16 cellular contexts compared by ENCODE assay signal in genomic region chr1:84851839-84852238, GRCh38. TPM values are rescaled to one million over a fixed set of nuclear protein-coding genes. Genes with fewer than 3 reads are reported as not detected.
DNase-seq lines count a peak whose midpoint lies in the region; ATAC-seq and TF ChIP-seq lines count a peak whose summit lies in the region.
"Had no signal": no experiment of that assay in that cellular context is flagged by ENCODE, and none has a peak within 500 bp of the region (broad histone marks: within the 10 kb centered on the region; RNA-seq: fewer than 3 reads in every experiment).

No MANE protein-coding gene starts in this region.

- WGBS in esophagus muscularis mucosa, result 88% methylated on average over 8 of the region's 8 CpGs
- no CpG with 5 or more reads among the region's 8 CpGs for WGBS in trophoblast cell (ENCODE audit: extremely low coverage, insufficient coverage, insufficient read length)

- no peak overlapping the region for H2BK5ac ChIP-seq in trophoblast cell (ENCODE audit: low read depth, low read length, poor library complexity)

- H3K4me2 ChIP-seq in trophoblast cell (ENCODE audit: low read length), result no peak overlapping the region

- H2AFZ ChIP-seq in trophoblast cell (ENCODE audit: insufficient read depth, low read length, poor library complexity), result no peak overlapping the region

- H3K27ac Mint-ChIP-seq in activated naive CD4-positive, alpha-beta T cell treated with anti-CD3 and anti-CD28 coated beads, Interleukin-2, amount 50 U/mL, for 72 hours, result no peak overlapping the region
- H3K27ac Mint-ChIP-seq: activated B cell treated with CpG ODN at 0.5 μM for 24 hours had no signal

- no peak overlapping the region for H3K9ac ChIP-seq in trophoblast cell (ENCODE audit: low read length)

- no peak overlapping the region for H4K8ac ChIP-seq in trophoblast cell (ENCODE audit: low read depth, low read length)

- H3K4me1 ChIP-seq in esophagus muscularis mucosa, result peaks cover 0 to 10% (median 6%) of the 10 kb centered on the region in 4 donors
- peaks cover 5 to 9% of the 10 kb centered on the region in 2 experiments for H3K4me1 ChIP-seq in trophoblast cell (ENCODE audit: control insufficient read depth in 1 of 2, insufficient read depth in 2 of 2, low read length in 2 of 2)
- no peaks in the 10 kb centered on the region for H3K4me1 ChIP-seq in gastrocnemius medialis

- H3K4me3 ChIP-seq in esophagus muscularis mucosa (no peak overlapping the region), trophoblast cell (ENCODE audit: low read depth, low read length) (no peak overlapping the region), gastrocnemius medialis (no peak overlapping the region)
- H3K4me3 ChIP-seq: K562, tibial nerve had no signal

- H3K18ac ChIP-seq in trophoblast cell (ENCODE audit: low read length), result no peak overlapping the region

- intact Hi-C loops in esophagus muscularis mucosa (cut with DNase I) (no loop called here), gastrocnemius medialis (cut with DNase I; ENCODE audit: low total_unique reads) (no loop called here)

- in situ Hi-C loops in gastrocnemius medialis (cut with MboI; ENCODE audit: low sequenced_read_pairs in 4 of 4), result no loop called here

- H4K12ac ChIP-seq in trophoblast cell (ENCODE audit: low read depth, low read length), result no peak overlapping the region

- peaks cover 0 to 25% of the 10 kb centered on the region in 2 donors for H3K9me3 Mint-ChIP-seq in activated naive CD4-positive, alpha-beta T cell treated with anti-CD3 and anti-CD28 coated beads, Interleukin-2, amount 50 U/mL, for 72 hours
- H3K9me3 Mint-ChIP-seq: activated B cell treated with CpG ODN at 0.5 μM for 24 hours had no signal

- H2BK12ac ChIP-seq in trophoblast cell (ENCODE audit: low read length), result no peak overlapping the region

- H3K23ac ChIP-seq in trophoblast cell (ENCODE audit: low read length), result no peak overlapping the region

- no peak overlapping the region for H3K27ac ChIP-seq in esophagus muscularis mucosa (replicated peaks in 1 of 4)
- no peak overlapping the region for H3K27ac ChIP-seq in trophoblast cell (ENCODE audit: low read depth, low read length)
- H3K27ac ChIP-seq in gastrocnemius medialis, result no peak overlapping the region
- H3K27ac ChIP-seq: tibial nerve had no signal

- TF ChIP-seq EP300 in esophagus muscularis mucosa (IDR thresholded peaks at IDR 0.05), result no peak

- peaks cover 2% of the 10 kb centered on the region for H3K79me1 ChIP-seq in trophoblast cell (ENCODE audit: low read length)

- no peaks in the 10 kb centered on the region for H3K36me3 ChIP-seq in esophagus muscularis mucosa
- H3K36me3 ChIP-seq in trophoblast cell (ENCODE audit: control insufficient read depth in 1 of 2, insufficient read depth in 2 of 2, low read length in 2 of 2), result no peaks in the 10 kb centered on the region
- no peaks in the 10 kb centered on the region for H3K36me3 ChIP-seq in gastrocnemius medialis
- H3K36me3 ChIP-seq: tibial nerve had no signal

- H3K9me3 ChIP-seq in esophagus muscularis mucosa (no peaks in the 10 kb centered on the region), trophoblast cell (ENCODE audit: insufficient read depth, low read depth, low read length) (no peaks in the 10 kb centered on the region), gastrocnemius medialis (no peaks in the 10 kb centered on the region)
- H3K9me3 ChIP-seq: tibial nerve had no signal

- H3K79me2 ChIP-seq in trophoblast cell (ENCODE audit: control insufficient read depth, insufficient read depth, low read length, poor library complexity), result no peaks in the 10 kb centered on the region

- DNase-seq in ELR (ENCODE audit: low read depth) (peak; percentile 95), RKO (ENCODE audit: low spot score) (peak; percentile 86), esophagus muscularis mucosa (ENCODE audit: extremely low spot score) (peak; percentile 39), trophoblast cell (peak; percentile 83 to 88), gastrocnemius medialis (no peak)
- no peak for DNase-seq in activated naive CD4-positive, alpha-beta T cell treated with anti-CD3 and anti-CD28 coated beads, Interleukin-2, amount 50 U/mL, for 72 hours (ENCODE audit: low spot score in 2 of 2)
- DNase-seq: activated B cell treated with CpG ODN at 0.5 μM for 24 hours; activated T-cell treated with anti-CD3 and anti-CD28 coated beads, Interleukin-2, amount 50 U/mL, for 1 hour; central memory CD4-positive, alpha-beta T cell; NCI-H2171 treated with DMSO at 0.1 percent for 48 hours; right cardiac atrium had no signal

- no peak for TF ChIP-seq POLR2A in esophagus muscularis mucosa (IDR thresholded peaks at IDR 0.05; ENCODE audit: low read depth)
- no peak for TF ChIP-seq POLR2A in gastrocnemius medialis (IDR thresholded peaks at IDR 0.05)

- no peak overlapping the region for H4K91ac ChIP-seq in trophoblast cell (ENCODE audit: low read depth, low read length)

- H3K27me3 ChIP-seq in esophagus muscularis mucosa (no peaks in the 10 kb centered on the region), trophoblast cell (ENCODE audit: insufficient read depth, low read length) (no peaks in the 10 kb centered on the region), gastrocnemius medialis (no peaks in the 10 kb centered on the region)
- H3K27me3 ChIP-seq: tibial nerve had no signal

- no peak for TF ChIP-seq CTCF in esophagus muscularis mucosa (IDR thresholded peaks at IDR 0.05)
- TF ChIP-seq CTCF in gastrocnemius medialis (IDR thresholded peaks at IDR 0.05 in 4 of 5, conservative IDR thresholded peaks at IDR 0.05 in 1 of 5), result no peak

- no peak overlapping the region for H3K14ac ChIP-seq in trophoblast cell (ENCODE audit: low read length)

- peaks cover 0 to 8% of the 10 kb centered on the region in 2 donors for H3K36me3 Mint-ChIP-seq in activated naive CD4-positive, alpha-beta T cell treated with anti-CD3 and anti-CD28 coated beads, Interleukin-2, amount 50 U/mL, for 72 hours

- H3K4ac ChIP-seq in trophoblast cell (ENCODE audit: low read depth, low read length), result no peak overlapping the region

- ATAC-seq in gastrocnemius medialis (no peak), GM18868 (IDR thresholded peaks at IDR 0.05; ENCODE audit: unreplicated experiment) (no peak), GM18861 (IDR thresholded peaks at IDR 0.05; ENCODE audit: unreplicated experiment) (no peak)
- ATAC-seq in activated naive CD4-positive, alpha-beta T cell treated with anti-CD3 and anti-CD28 coated beads, Interleukin-2, amount 50 U/mL, for 72 hours, result no peak
- ATAC-seq: K562, right cardiac atrium had no signal

- no peak overlapping the region for H2BK120ac ChIP-seq in trophoblast cell (ENCODE audit: insufficient read depth, low read length, poor library complexity)

- H2AK5ac ChIP-seq in trophoblast cell (ENCODE audit: low read length), result no peak overlapping the region

RNA-seq across cellular contexts. Expression of gene LPAR3, which starts 41.2 kb away (rescaled TPM):
- under 1 TPM in 2 of 4 donors, not detected in 2; 0.19 to 0.33 TPM for total RNA-seq in esophagus muscularis mucosa
- 0.32 and 0.38 TPM in 2 replicates for polyA plus RNA-seq in trophoblast cell (2013)
- total RNA-seq in gastrocnemius medialis, result not detected
- total RNA-seq in activated naive CD4-positive, alpha-beta T cell treated with anti-CD3 and anti-CD28 coated beads, Interleukin-2, amount 50 U/mL, for 72 hours, result under 1 TPM in 1 of 2 donors, not detected in 1; 0.35 TPM
- total RNA-seq: mesenteric fat pad had no signal
- polyA plus RNA-seq: K562 had no signal

Comparison
In these comparisons a context has a peak if more than half of its experiments do, and no peak if none do; other contexts are left out.
1. DNase-seq: peak in ELR (single experiment), RKO (single experiment), esophagus muscularis mucosa (single experiment) and trophoblast cell (2 of 2); none in gastrocnemius medialis (0 of 2) and activated naive CD4-positive, alpha-beta T cell treated with anti-CD3 and anti-CD28 coated beads, Interleukin-2, amount 50 U/mL, for 72 hours (0 of 2).